Comparison of ENCODE assay signal across 25 cellular contexts in genomic region chr3:101388706-101389105, GRCh38.
"Had no signal": no experiment of that assay in that cellular context is flagged by ENCODE, and none has a peak within 500 bp of the region (broad histone marks: within the 10 kb centered on the region; RNA-seq: fewer than 3 reads in every experiment).

No MANE protein-coding gene starts in this region.

- H3K9me3 ChIP-seq: colonic mucosa, testis had no signal

- H3K27me3 Mint-ChIP-seq: dendritic cell treated with granulocyte-macrophage colony-stimulating factor and Interleukin-4, amounts not matched to agents 40 ng/mL and 50 ng/mL, for 4 days; memory B cell; progenitor cell of endocrine pancreas; type B pancreatic cell had no signal

- H3K4me1 Mint-ChIP-seq: endodermal cell, neural progenitor cell had no signal

- DNase-seq: colonic mucosa; effector CD8-positive, alpha-beta T cell; endodermal cell; erythroblast; esophagus squamous epithelium; foreskin melanocyte; head of caudate nucleus; kidney; stimulated activated CD4-positive, alpha-beta T cell treated with anti-CD3 and anti-CD28 coated beads, Interleukin-12 subunit alpha, Interleukin-12 subunit beta, amount 100 ng/mL, for 4 hours; stimulated activated CD4-positive, alpha-beta T cell treated with anti-CD3 and anti-CD28 coated beads, Interleukin-1b, Interleukin-23, amount 100 ng/mL, for 48 hours; stimulated activated CD4-positive, alpha-beta T cell treated with anti-CD3 and anti-CD28 coated beads, Interleukin-4, amount 100 ng/mL, for 1 hour; stimulated activated CD8-positive, alpha-beta memory T cell treated with anti-CD3 and anti-CD28 coated beads, Interleukin-4, amount 100 ng/mL, for 48 hours; stimulated activated naive CD4-positive, alpha-beta T cell treated with Interleukin-2 at 50 U/mL for 16 hours; substantia nigra; testis; tibial artery had no signal

- ATAC-seq: left lobe of liver, sciatic nerve had no signal

- H3K27ac Mint-ChIP-seq: dendritic cell treated with granulocyte-macrophage colony-stimulating factor and Interleukin-4, amounts not matched to agents 40 ng/mL and 50 ng/mL, for 4 days; endodermal cell; nephron; neural progenitor cell; progenitor cell of endocrine pancreas; type B pancreatic cell had no signal

- FAIRE-seq: endothelial cell of umbilical vein, kidney had no signal

- H3K4me3 Mint-ChIP-seq: dendritic cell treated with granulocyte-macrophage colony-stimulating factor and Interleukin-4, amounts not matched to agents 40 ng/mL and 50 ng/mL, for 4 days; endodermal cell; nephron; neural progenitor cell; type B pancreatic cell had no signal
